Comparison of ENCODE assay signal across 11 cellular contexts in genomic region chr22:36443198-36443770, GRCh38. TPM values are rescaled to one million over a fixed set of nuclear protein-coding genes. Genes with fewer than 3 reads are reported as not detected.
DNase-seq lines count a peak whose midpoint lies in the region; ATAC-seq, FAIRE-seq and TF ChIP-seq lines count a peak whose summit lies in the region.
"Had no signal": no experiment of that assay in that cellular context is flagged by ENCODE, and none has a peak within 500 bp of the region (broad histone marks: within the 10 kb centered on the region; RNA-seq: fewer than 3 reads in every experiment).

No MANE protein-coding gene starts in this region.

- no peaks in the 10 kb centered on the region for H3K27me3 Mint-ChIP-seq in MCF 10A (ENCODE audit: insufficient read depth, unreplicated experiment)

- peaks cover 28% of the 10 kb centered on the region for H3K4me1 ChIP-seq in mammary epithelial cell (ENCODE audit: insufficient read depth, low read length)

- no peak overlapping the region for H3K4me3 Mint-ChIP-seq in MCF 10A (ENCODE audit: unreplicated experiment)
- H3K4me3 Mint-ChIP-seq: H9 had no signal

- CTCF ChIA-PET in mammary epithelial cell (lab: Charles Lee; ENCODE audit: low non-redundant PET), result no interaction called here
- CTCF ChIA-PET in MCF 10A (lab: Yijun Ruan, JAX), result interaction anchor here (0.9 kb wide), 1 partner anchor 27 kb away, joined by 3 read pairs; no protein-coding TSS in a partner anchor

- H3K36me3 ChIP-seq in mammary epithelial cell (ENCODE audit: insufficient read depth, low read length), result no peaks in the 10 kb centered on the region
- H3K36me3 ChIP-seq: lower lobe of right lung had no signal

- no peak overlapping the region for H3K4me3 ChIP-seq in mammary epithelial cell (replicated peaks in 1 of 3; ENCODE audit: insufficient read depth in 1 of 3, low read depth in 2 of 3, low read length in 3 of 3)
- H3K4me3 ChIP-seq: lower lobe of right lung had no signal

- in situ Hi-C loops in mammary epithelial cell (cut with MboI; ENCODE audit: low sequenced_read_pairs in 2 of 2), result no loop called here

- 44% methylated on average over 4 of the region's 8 CpGs for WGBS in mammary epithelial cell (ENCODE audit: low coverage, missing lambda C conversion rate)

- no peaks in the 10 kb centered on the region for H4K20me1 ChIP-seq in mammary epithelial cell (ENCODE audit: insufficient read depth, low read length)

- ATAC-seq in activated CD4-positive, CD25-positive, alpha-beta regulatory T cell treated with anti-CD3 and anti-CD28 coated beads, Interleukin-2, amount 50 U/mL, for 24 hours, result no peak
- ATAC-seq: lower lobe of right lung had no signal

- H3K4me1 Mint-ChIP-seq in MCF 10A (ENCODE audit: insufficient read depth, unreplicated experiment), result peaks cover 17% of the 10 kb centered on the region

- H3K27me3 ChIP-seq in mammary epithelial cell (ENCODE audit: insufficient read depth, low read length), result no peaks in the 10 kb centered on the region

- FAIRE-seq in urothelium cell line (lab: Jason Lieb, UNC), result peak; percentile 96

- no peaks in the 10 kb centered on the region for H3K9me3 ChIP-seq in mammary epithelial cell (replicated peaks; ENCODE audit: insufficient read depth, low read length)
- H3K9me3 ChIP-seq: Caco-2, lower lobe of right lung had no signal

- no peaks in the 10 kb centered on the region for H3K9me3 Mint-ChIP-seq in MCF 10A (ENCODE audit: unreplicated experiment)

- intact Hi-C loops in mammary epithelial cell (cut with micrococcal nuclease) (no loop called here), MCF 10A (cut with micrococcal nuclease) (no loop called here)

- H3K27ac ChIP-seq in mammary epithelial cell (ENCODE audit: insufficient read depth, low read depth, low read length), result no peak overlapping the region
- H3K27ac ChIP-seq: lower lobe of right lung had no signal

- H3K36me3 Mint-ChIP-seq in MCF 10A (ENCODE audit: insufficient read depth, unreplicated experiment), result no peaks in the 10 kb centered on the region

- POLR2A ChIA-PET in MCF 10A (lab: Yijun Ruan, JAX), result interaction anchor here (0.6 to 2.2 kb wide), 3 partner anchors 9 to 22 kb away, joined by 3 to 10 read pairs (median 3); no protein-coding TSS in a partner anchor

- no peaks in the 10 kb centered on the region for H3K79me2 ChIP-seq in mammary epithelial cell (ENCODE audit: insufficient read depth, low read length)

- dilution Hi-C loops in mammary epithelial cell (cut with HindIII; ENCODE audit: low sequenced_read_pairs), result loop anchor here (5.0 kb wide), 2 partner anchors 41 to 101 kb away; no protein-coding TSS in a partner anchor

- no peak overlapping the region for H3K4me2 ChIP-seq in mammary epithelial cell (ENCODE audit: insufficient read depth, low read depth, low read length)

- no peak overlapping the region for H3K27ac Mint-ChIP-seq in MCF 10A (ENCODE audit: low read depth, unreplicated experiment)

- TF ChIP-seq CTCF in mammary epithelial cell (conservative IDR thresholded peaks at IDR 0.05 in 1 of 2, IDR thresholded peaks at IDR 0.05 in 1 of 2; ENCODE audit: extremely low read depth in 1 of 2, insufficient read depth in 1 of 2, low read depth in 1 of 2, low read length in 2 of 2) (no peak), MCF 10A (IDR thresholded peaks at IDR 0.05; ENCODE audit: unreplicated experiment) (no peak)

- DNase-seq in mammary epithelial cell (no peak), MCF 10A (ENCODE audit: unreplicated experiment) (no peak), RPMI7951 (ENCODE audit: low read depth) (peak; percentile 66), islet precursor cell (peak; percentile 83), urothelium cell line (ENCODE audit: low spot score) (no peak), OCI-M1 (lab: John Stamatoyannopoulos, UW) (no peak), midbrain (lab: John Stamatoyannopoulos, UW) (no peak)
- DNase-seq: Caco-2, H9, lower lobe of right lung had no signal

- H2AFZ ChIP-seq in mammary epithelial cell (ENCODE audit: low read depth, low read length), result peak overlapping the region; percentile 63

- H3K9ac ChIP-seq in mammary epithelial cell (ENCODE audit: insufficient read depth, low read length), result no peak overlapping the region

- BruUV-seq in mammary epithelial cell (replicated peaks; lab: Mats Ljungman, UMichigan) (no TSS peak), MCF 10A (replicated peaks; lab: Mats Ljungman, UMichigan) (no TSS peak)

RNA-seq across cellular contexts. Expression of gene TXN2, which starts 38.2 kb away (rescaled TPM):
- total RNA-seq in mammary epithelial cell, result 10 to 100 TPM; 34.7 to 56.9 TPM
- 127 TPM for polyA plus RNA-seq in mammary epithelial cell
- 136 TPM for polyA minus RNA-seq in mammary epithelial cell
- 61.5 and 83.2 TPM in 2 replicates for total RNA-seq in MCF 10A (2022)
- total RNA-seq in RPMI7951 (2014; rRNA removed; shearing (Covaris generic)), result 17.8 and 19.8 TPM in 2 replicates

RNA-seq across cellular contexts. Expression of gene MYH9, which starts 55.5 kb away (rescaled TPM):
- 1,000 to 10,000 TPM; 1,183 to 1,246 TPM for total RNA-seq in mammary epithelial cell
- polyA plus RNA-seq in mammary epithelial cell, result 295 TPM
- polyA minus RNA-seq in mammary epithelial cell, result 996 TPM
- 643 and 653 TPM in 2 replicates for total RNA-seq in MCF 10A (2022)
- 260 and 282 TPM in 2 replicates for total RNA-seq in RPMI7951 (2014; rRNA removed; shearing (Covaris generic))

Comparison
In these comparisons a context has a peak if more than half of its experiments do, and no peak if none do; other contexts are left out.
1. DNase-seq: peak in RPMI7951 (single experiment) and islet precursor cell (single experiment); none in mammary epithelial cell (single experiment), MCF 10A (single experiment), urothelium cell line (single experiment), OCI-M1 (single experiment) and midbrain (single experiment).